ENCODE assay signal across 8 cellular contexts in genomic region chr5:73625905-73626811, GRCh38. TPM values are rescaled to one million over a fixed set of nuclear protein-coding genes. Genes with fewer than 3 reads are reported as not detected.
DNase-seq lines count a peak whose midpoint lies in the region; ATAC-seq lines count a peak whose summit lies in the region.

Gene ARHGEF28, plus strand, starts transcription at chr5:73626196. Its CDS starts 58,656 bp downstream, at chr5:73684852.

- peak within 1 kb of the TSS in 2 of 8 donors; percentile 22 to 26 for H3K27ac Mint-ChIP-seq in CD8-positive, alpha-beta memory T cell

- no peaks in the 10 kb centered on the region for H3K4me1 ChIP-seq in CD8-positive, alpha-beta memory T cell (ENCODE audit: insufficient read depth, low read length)
- peaks cover 4% of the 10 kb centered on the region for H3K4me1 ChIP-seq in thymus (ENCODE audit: control insufficient read depth, insufficient read depth, low read length)

- H3K27ac ChIP-seq in CD8-positive, alpha-beta memory T cell (ENCODE audit: low read depth, low read length) = no peak within 1 kb of the TSS
- H3K27ac ChIP-seq in thymus (ENCODE audit: low read depth) = peak within 1 kb of the TSS; percentile 18

- ATAC-seq in GM21381 (IDR thresholded peaks at IDR 0.05; ENCODE audit: unreplicated experiment) (peak; percentile 54), HG02763 (IDR thresholded peaks at IDR 0.05; ENCODE audit: unreplicated experiment) (no peak)

- 3% methylated on average over 97 of the region's 97 CpGs for WGBS in thymus

- H3K27me3 Mint-ChIP-seq in CD8-positive, alpha-beta memory T cell = peaks cover 14 to 55% of the 10 kb centered on the region in 2 donors

- H3K9me3 ChIP-seq in CD8-positive, alpha-beta memory T cell (ENCODE audit: low read length) = no peaks in the 10 kb centered on the region
- H3K9me3 ChIP-seq in thymus (ENCODE audit: control insufficient read depth) = no peaks in the 10 kb centered on the region

- POLR2A ChIA-PET in CD8-positive, alpha-beta memory T cell (lab: Charles Lee) = no interaction called here

- H3K4me3 ChIP-seq in CD8-positive, alpha-beta memory T cell (ENCODE audit: low read length) = peak within 1 kb of the TSS; percentile 34
- peak within 1 kb of the TSS; percentile 49 for H3K4me3 ChIP-seq in thymus (ENCODE audit: low read length)

- H3K36me3 ChIP-seq in CD8-positive, alpha-beta memory T cell (ENCODE audit: insufficient read depth, low read length) = no peaks in the 10 kb centered on the region
- H3K36me3 ChIP-seq in thymus (ENCODE audit: control insufficient read depth, insufficient read depth) = no peaks in the 10 kb centered on the region

- H3K4me3 Mint-ChIP-seq in CD8-positive, alpha-beta memory T cell = peak within 1 kb of the TSS; percentile 55 to 79 (median 74)

- H3K9me3 Mint-ChIP-seq in CD8-positive, alpha-beta memory T cell = no peaks in the 10 kb centered on the region

- no peaks in the 10 kb centered on the region for H3K36me3 Mint-ChIP-seq in CD8-positive, alpha-beta memory T cell

- CTCF ChIA-PET in CD8-positive, alpha-beta memory T cell (lab: Charles Lee) = no interaction called here

- peaks cover 7% of the 10 kb centered on the region for H3K27me3 ChIP-seq in CD8-positive, alpha-beta memory T cell (ENCODE audit: insufficient read depth, low read length, poor library complexity, severe bottlenecking)
- H3K27me3 ChIP-seq in thymus (ENCODE audit: control insufficient read depth, insufficient read depth) = peaks cover 31% of the 10 kb centered on the region

- DNase-seq in CD8-positive, alpha-beta memory T cell = peak in 4 of 5 donors; percentile 9 to 51 (median 39)
- peak; percentile 52 for DNase-seq in NCI-H2029 (lab: John Stamatoyannopoulos, UW)
- DNase-seq in activated CD8-positive, alpha-beta memory T cell treated with anti-CD3 and anti-CD28 coated beads for 24 hours = peak; percentile 61
- DNase-seq in fibroblast of gingiva (ENCODE audit: low read depth) = peak; percentile 78
- peak; percentile 84 for DNase-seq in myocyte (ENCODE audit: low read depth)

- peaks cover 3 to 12% (median 4%) of the 10 kb centered on the region in 3 donors for H3K4me1 Mint-ChIP-seq in CD8-positive, alpha-beta memory T cell

RNA-seq across cellular contexts. Expression of gene ARHGEF28, which starts in this region (rescaled TPM):
- under 1 TPM; 0.27 to 0.28 TPM for total RNA-seq in CD8-positive, alpha-beta memory T cell
- polyA plus RNA-seq in CD8-positive, alpha-beta memory T cell = 0.24 TPM
- 12.2 and 20.1 TPM in 2 replicates for total RNA-seq in myocyte
- 7.6 TPM for polyA plus RNA-seq in myocyte (2012)
- 7.4 TPM for polyA plus RNA-seq in thymus

Comparison
In these comparisons a context has a peak if more than half of its experiments do, and no peak if none do; other contexts are left out.
1. RNA of gene ARHGEF28 (total RNA-seq): 12.2 to 20.1 TPM in myocyte; 0.27 to 0.28 TPM in CD8-positive, alpha-beta memory T cell; every median in the first group is over 10 times any median in the second.
2. Peak in DNase-seq and H3K4me3 ChIP-seq in CD8-positive, alpha-beta memory T cell; RNA of the gene not detected or under 1 TPM.
3. Peak in every context shown above with its lines, with median percentiles within 50 percentile points of each other: DNase-seq.